ENCODE assay signal across 1 cellular context in the genomic region with DNA sequence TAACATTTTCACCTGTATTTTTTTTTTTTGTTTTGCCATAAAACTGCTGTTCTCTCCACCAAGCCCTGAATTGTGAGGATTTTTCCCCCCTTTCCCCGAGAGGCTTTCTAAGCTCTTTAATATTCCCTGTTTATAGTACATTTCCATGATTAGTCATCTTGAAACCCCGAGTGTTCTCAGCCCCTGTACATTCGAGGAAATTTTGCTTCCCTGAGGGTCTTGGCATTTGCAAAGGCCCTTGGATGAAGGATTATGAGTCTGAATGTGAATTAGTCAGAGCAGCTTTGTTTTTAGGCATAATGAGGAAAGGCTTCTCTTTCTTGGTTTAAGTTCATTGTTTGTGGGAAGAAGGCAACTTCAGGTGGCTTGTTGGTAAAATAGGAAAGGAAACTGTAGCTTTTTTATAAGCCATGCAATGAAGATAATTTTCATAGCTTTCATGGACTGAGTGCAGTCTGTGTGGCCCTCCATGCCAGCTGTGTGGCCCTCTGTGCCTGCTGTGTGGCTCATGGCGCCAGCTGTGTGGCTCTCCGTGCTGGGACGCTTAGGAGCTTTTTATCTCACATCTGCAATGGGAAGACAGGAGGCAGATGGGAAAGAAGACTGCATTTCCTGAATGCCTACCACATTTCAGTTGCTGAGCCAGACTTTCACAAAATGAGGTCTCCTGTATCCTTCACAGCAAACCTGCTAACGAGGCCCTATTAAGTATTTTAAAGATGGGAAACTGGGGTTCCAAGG.
TF ChIP-seq lines count a peak whose summit lies in the region.

No MANE protein-coding gene starts in this region.

TF ChIP-seq in SK-N-SH treated with all-trans-retinoic acid at 6 μM for 48 hours, 23 proteins besides CTCF, POLR2A, EP300 and RAD21 (continued from another document):
- TF ChIP-seq, protein P1, sequence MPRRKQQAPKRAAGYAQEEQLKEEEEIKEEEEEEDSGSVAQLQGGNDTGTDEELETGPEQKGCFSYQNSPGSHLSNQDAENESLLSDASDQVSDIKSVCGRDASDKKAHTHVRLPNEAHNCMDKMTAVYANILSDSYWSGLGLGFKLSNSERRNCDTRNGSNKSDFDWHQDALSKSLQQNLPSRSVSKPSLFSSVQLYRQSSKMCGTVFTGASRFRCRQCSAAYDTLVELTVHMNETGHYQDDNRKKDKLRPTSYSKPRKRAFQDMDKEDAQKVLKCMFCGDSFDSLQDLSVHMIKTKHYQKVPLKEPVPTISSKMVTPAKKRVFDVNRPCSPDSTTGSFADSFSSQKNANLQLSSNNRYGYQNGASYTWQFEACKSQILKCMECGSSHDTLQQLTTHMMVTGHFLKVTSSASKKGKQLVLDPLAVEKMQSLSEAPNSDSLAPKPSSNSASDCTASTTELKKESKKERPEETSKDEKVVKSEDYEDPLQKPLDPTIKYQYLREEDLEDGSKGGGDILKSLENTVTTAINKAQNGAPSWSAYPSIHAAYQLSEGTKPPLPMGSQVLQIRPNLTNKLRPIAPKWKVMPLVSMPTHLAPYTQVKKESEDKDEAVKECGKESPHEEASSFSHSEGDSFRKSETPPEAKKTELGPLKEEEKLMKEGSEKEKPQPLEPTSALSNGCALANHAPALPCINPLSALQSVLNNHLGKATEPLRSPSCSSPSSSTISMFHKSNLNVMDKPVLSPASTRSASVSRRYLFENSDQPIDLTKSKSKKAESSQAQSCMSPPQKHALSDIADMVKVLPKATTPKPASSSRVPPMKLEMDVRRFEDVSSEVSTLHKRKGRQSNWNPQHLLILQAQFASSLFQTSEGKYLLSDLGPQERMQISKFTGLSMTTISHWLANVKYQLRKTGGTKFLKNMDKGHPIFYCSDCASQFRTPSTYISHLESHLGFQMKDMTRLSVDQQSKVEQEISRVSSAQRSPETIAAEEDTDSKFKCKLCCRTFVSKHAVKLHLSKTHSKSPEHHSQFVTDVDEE (CRISPR knock-in tag; IDR thresholded peaks at IDR 0.05): no peak
- TF ChIP-seq SNAI2 (CRISPR knock-in tag; IDR thresholded peaks at IDR 0.05) (no peak), ZNF8 (CRISPR knock-in tag; IDR thresholded peaks at IDR 0.05) (no peak), ZC3H10 (CRISPR knock-in tag; IDR thresholded peaks at IDR 0.05) (no peak), ZNF565 (CRISPR knock-in tag; conservative IDR thresholded peaks at IDR 0.05; ENCODE audit: low read depth) (no peak)
TF ChIP-seq in SK-N-SH treated with all-trans-retinoic acid at 6 μM for 48 hours: peak in this region for 0.
